ENCODE assay signal across 14 cellular contexts in the genomic region with DNA sequence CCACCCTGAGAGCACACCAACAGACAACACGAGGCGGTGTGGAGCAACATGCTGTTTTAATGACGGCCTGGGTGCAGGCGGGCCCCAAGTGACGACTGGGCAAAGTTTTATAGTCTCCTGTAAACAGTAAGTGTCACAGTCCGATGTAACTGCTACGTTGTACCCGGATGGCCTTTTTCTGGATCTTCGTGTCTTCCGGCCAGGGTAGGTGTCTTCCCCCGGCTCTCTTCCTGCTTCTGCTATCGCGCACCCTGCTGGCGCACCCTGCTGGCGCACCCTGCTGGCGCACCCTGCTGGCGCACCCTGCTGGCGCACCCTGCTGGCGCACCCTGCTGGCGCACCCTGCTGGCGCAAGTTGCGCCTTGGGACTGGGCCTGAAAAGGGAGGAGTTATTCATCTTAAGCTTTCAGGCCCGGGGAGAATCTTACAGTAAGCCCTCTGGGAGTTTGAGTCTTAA.
A peak's percentile ranks its signal among the peaks of the same experiment; 100 is the strongest.
DNase-seq lines count a peak whose midpoint lies in the region; ATAC-seq and TF ChIP-seq lines count a peak whose summit lies in the region.
"Had no signal": no experiment of that assay in that cellular context is flagged by ENCODE, and none has a peak within 500 bp of the region (broad histone marks: within the 10 kb centered on the region; RNA-seq: fewer than 3 reads in every experiment).

No MANE protein-coding gene starts in this region.

- no peak overlapping the region for H3K4me3 Mint-ChIP-seq in activated CD4-positive, alpha-beta T cell treated with anti-CD3 and anti-CD28 coated beads, Interleukin-2, amount 10 ng/mL, durations not matched to agents 7 days and 5 days

- H3K9me3 Mint-ChIP-seq in activated CD4-positive, alpha-beta T cell treated with anti-CD3 and anti-CD28 coated beads, Interleukin-2, amount 10 ng/mL, durations not matched to agents 7 days and 5 days = no peaks in the 10 kb centered on the region

- H3K27me3 Mint-ChIP-seq in activated CD4-positive, alpha-beta T cell treated with anti-CD3 and anti-CD28 coated beads, Interleukin-2, amount 10 ng/mL, durations not matched to agents 7 days and 5 days = no peaks in the 10 kb centered on the region

- H3K4me1 Mint-ChIP-seq in activated CD4-positive, alpha-beta T cell treated with anti-CD3 and anti-CD28 coated beads, Interleukin-2, amount 10 ng/mL, durations not matched to agents 7 days and 5 days = no peaks in the 10 kb centered on the region

- no peak for ATAC-seq in stimulated activated naive CD8-positive, alpha-beta T cell treated with anti-CD3 and anti-CD28 coated beads, Interleukin-15, Interleukin-2, amounts not matched to agents 100 U/mL and 50 U/mL, for 24 hours
- ATAC-seq in HG02642 (IDR thresholded peaks at IDR 0.05; ENCODE audit: poor library complexity, unreplicated experiment) = no peak

- TF ChIP-seq CTCF in epithelial cell of proximal tubule (conservative IDR thresholded peaks at IDR 0.05; ENCODE audit: low read depth, low read length) = peak; percentile 36

- CTCF ChIA-PET in activated CD4-positive, alpha-beta T cell treated with anti-CD3 and anti-CD28 coated beads, Interleukin-2, amount 10 ng/mL, durations not matched to agents 7 days and 5 days (lab: Charles Lee) = no interaction called here

- H3K4me3 ChIP-seq in epithelial cell of proximal tubule (ENCODE audit: low read depth, low read length) = no peak overlapping the region
- H3K4me3 ChIP-seq: skin epidermis had no signal

- H3K36me3 Mint-ChIP-seq in activated CD4-positive, alpha-beta T cell treated with anti-CD3 and anti-CD28 coated beads, Interleukin-2, amount 10 ng/mL, durations not matched to agents 7 days and 5 days (ENCODE audit: low read depth) = no peaks in the 10 kb centered on the region

- no peak overlapping the region for H3K27ac Mint-ChIP-seq in activated CD4-positive, alpha-beta T cell treated with anti-CD3 and anti-CD28 coated beads, Interleukin-2, amount 10 ng/mL, durations not matched to agents 7 days and 5 days

- DNase-seq in activated CD4-positive, alpha-beta T cell treated with anti-CD3 and anti-CD28 coated beads for 48 hours = peak; percentile 3
- no peak for DNase-seq in activated CD4-positive, alpha-beta T cell treated with anti-CD3 and anti-CD28 coated beads, Interleukin-2, amount 10 ng/mL, durations not matched to agents 7 days and 5 days
- peak; percentile 48 to 57 for DNase-seq in NCI-H1930 (lab: John Stamatoyannopoulos, UW)
- DNase-seq in epithelial cell of proximal tubule (ENCODE audit: low read depth) = no peak
- peak; percentile 22 for DNase-seq in stimulated activated CD8-positive, alpha-beta memory T cell treated with anti-CD3 and anti-CD28 coated beads, Interleukin-4, amount 100 ng/mL, for 48 hours
- DNase-seq in DMS114 treated with DMSO at 0.1 percent for 48 hours (lab: John Stamatoyannopoulos, UW; ENCODE audit: unreplicated experiment) = no peak
- no peak for DNase-seq in stimulated activated naive CD8-positive, alpha-beta T cell treated with anti-CD3 and anti-CD28 coated beads, Interleukin-15, Interleukin-2, amounts not matched to agents 100 U/mL and 50 U/mL, for 24 hours
- DNase-seq: activated CD4-positive, alpha-beta T cell treated with anti-CD3 and anti-CD28 coated beads, Interleukin-2, amount 50 U/mL, for 48 hours; cortex of kidney; mammary epithelial cell; NCI-H1105 treated with DMSO at 0.1 percent for 48 hours; Right ventricle myocardium superior had no signal

- POLR2A ChIA-PET in activated CD4-positive, alpha-beta T cell treated with anti-CD3 and anti-CD28 coated beads, Interleukin-2, amount 10 ng/mL, durations not matched to agents 7 days and 5 days (lab: Charles Lee) = no interaction called here

Comparison
In these comparisons a context has a peak if more than half of its experiments do, and no peak if none do; other contexts are left out.
1. DNase-seq: peak in activated CD4-positive, alpha-beta T cell treated with anti-CD3 and anti-CD28 coated beads for 48 hours (single experiment), NCI-H1930 (2 of 2) and stimulated activated CD8-positive, alpha-beta memory T cell treated with anti-CD3 and anti-CD28 coated beads, Interleukin-4, amount 100 ng/mL, for 48 hours (single experiment); none in activated CD4-positive, alpha-beta T cell treated with anti-CD3 and anti-CD28 coated beads, Interleukin-2, amount 10 ng/mL, durations not matched to agents 7 days and 5 days (single experiment), epithelial cell of proximal tubule (single experiment), DMS114 treated with DMSO at 0.1 percent for 48 hours (single experiment) and stimulated activated naive CD8-positive, alpha-beta T cell treated with anti-CD3 and anti-CD28 coated beads, Interleukin-15, Interleukin-2, amounts not matched to agents 100 U/mL and 50 U/mL, for 24 hours (single experiment).